In the genomic region with DNA sequence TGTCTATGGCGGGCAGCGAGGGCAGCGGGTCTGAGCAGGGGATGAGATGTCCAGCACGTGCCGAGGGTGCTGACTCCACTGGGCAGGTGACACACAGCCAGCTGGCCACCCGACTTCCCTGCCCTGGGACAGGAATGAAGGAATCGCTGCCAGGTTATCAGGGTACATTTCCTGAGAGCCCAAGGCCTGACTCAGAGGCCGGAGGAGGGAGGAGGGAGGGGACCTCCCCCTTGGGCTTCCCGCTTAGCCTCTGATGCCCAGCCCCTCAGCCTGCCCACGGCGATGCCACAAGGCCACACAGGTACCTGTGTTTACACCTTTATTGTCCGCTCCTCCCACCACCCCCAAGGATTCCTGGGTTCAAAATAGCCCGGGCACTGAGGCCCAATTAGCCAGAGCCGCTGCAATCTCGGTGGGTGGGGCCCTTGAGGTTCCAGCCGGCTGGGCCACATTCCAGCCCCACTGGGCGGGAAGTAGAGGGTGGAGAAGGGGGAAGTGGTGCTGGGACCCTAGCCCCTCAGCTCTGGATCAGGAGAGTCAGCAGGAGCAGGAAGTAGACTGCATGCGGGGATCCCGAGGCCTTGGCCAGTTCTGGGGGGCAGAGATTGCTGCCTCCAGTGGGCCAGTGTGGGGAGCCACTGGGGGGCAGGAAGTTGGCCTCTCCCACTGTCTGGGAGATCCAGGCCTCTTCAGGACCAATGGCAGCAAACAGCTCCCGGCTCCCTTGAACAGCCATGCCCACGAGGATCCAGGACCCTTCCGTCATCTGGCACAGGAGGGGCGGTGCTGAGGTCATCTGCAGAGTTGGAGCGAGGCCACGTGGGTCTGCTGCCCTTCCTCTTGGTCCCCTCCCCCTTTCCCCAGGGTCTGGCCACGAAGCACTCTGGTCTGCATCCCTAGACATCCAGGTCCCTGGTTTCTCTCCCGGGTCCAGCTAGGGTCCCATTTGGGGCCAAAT, we compare ENCODE assay signal across 9 cellular contexts. TPM values are rescaled to one million over a fixed set of nuclear protein-coding genes. Genes with fewer than 3 reads are reported as not detected.
DNase-seq lines count a peak whose midpoint lies in the region; ATAC-seq and TF ChIP-seq lines count a peak whose summit lies in the region.
"Had no signal": no experiment of that assay in that cellular context is flagged by ENCODE, and none has a peak within 500 bp of the region (broad histone marks: within the 10 kb centered on the region; RNA-seq: fewer than 3 reads in every experiment).

No MANE protein-coding gene starts in this region.

- H3K9ac ChIP-seq in SK-N-SH: no peak overlapping the region; the same call in 1 of the 2 replicates

- H3K27ac ChIP-seq in SK-N-SH (ENCODE audit: low read depth in 2 of 2, low read length in 1 of 2): no peak overlapping the region; a peak in 1 of 4 replicates
- peak overlapping the region in 7 of 10 donors; percentile 3 to 64 (median 37) for H3K27ac ChIP-seq in heart right ventricle

- H3K9me3 ChIP-seq in SK-N-SH: no peaks in the 10 kb centered on the region
- no peaks in the 10 kb centered on the region for H3K9me3 ChIP-seq in heart right ventricle
- H3K9me3 ChIP-seq: uterus had no signal

- POLR2A ChIA-PET in SK-N-SH (lab: Yijun Ruan, JAX): no interaction called here

- peaks cover 5% of the 10 kb centered on the region for H3F3A ChIP-seq in SK-N-SH (replicated peaks; ENCODE audit: insufficient read depth)

- H3K27me3 ChIP-seq in SK-N-SH (ENCODE audit: insufficient read depth) (no peaks in the 10 kb centered on the region), heart right ventricle (no peaks in the 10 kb centered on the region)
- H3K27me3 ChIP-seq: uterus had no signal

- no peaks in the 10 kb centered on the region for H4K20me1 ChIP-seq in SK-N-SH (ENCODE audit: insufficient read depth)

- H3K4me3 ChIP-seq in SK-N-SH (ENCODE audit: low read depth in 2 of 2, low read length in 1 of 2) (no peak overlapping the region), heart right ventricle (peak overlapping the region in 3 of 10 donors; percentile 11 to 26 (median 15))
- H3K4me3 ChIP-seq: uterus had no signal

- TF ChIP-seq RAD21 in SK-N-SH (IDR thresholded peaks at IDR 0.05; ENCODE audit: low read length): no peak

- intact Hi-C loops in heart right ventricle (cut with DNase I): loop anchor here in 2 of 10 donors (2.0 kb wide), 1 partner anchor 20 kb away; no protein-coding TSS in a partner anchor

- no peaks in the 10 kb centered on the region for H3K79me2 ChIP-seq in SK-N-SH (ENCODE audit: insufficient read depth)

- CTCF ChIA-PET in SK-N-SH (lab: Yijun Ruan, JAX): no interaction called here

- TF ChIP-seq CTCF in SK-N-SH (IDR thresholded peaks at IDR 0.05) (no peak), heart right ventricle (IDR thresholded peaks at IDR 0.05) (no peak)

- peaks cover 12 to 36% of the 10 kb centered on the region in 2 experiments; a peak in 2 of 4 replicates for H3K4me1 ChIP-seq in SK-N-SH (ENCODE audit: control insufficient read depth in 1 of 2, insufficient read depth in 2 of 2, low read depth in 1 of 2, low read length in 1 of 2)
- peaks cover 8 to 51% (median 36%) of the 10 kb centered on the region in 9 donors for H3K4me1 ChIP-seq in heart right ventricle

- H3K4me2 ChIP-seq in SK-N-SH: peak overlapping the region; percentile 46; the same call in 1 of the 2 replicates

- no peaks in the 10 kb centered on the region for H3K9me2 ChIP-seq in SK-N-SH

- 63% methylated on average over 19 of the region's 27 CpGs for WGBS in SK-N-SH (ENCODE audit: low lambda C conversion rate)
- WGBS in heart right ventricle, 2 donors: 38 to 42% methylated on average over 27 of the region's 27 CpGs

- no peak for TF ChIP-seq EP300 in SK-N-SH (IDR thresholded peaks at IDR 0.05; ENCODE audit: borderline replicate concordance in 1 of 2, low read depth in 1 of 2, low read length in 1 of 2)

- no peaks in the 10 kb centered on the region for H3K36me3 ChIP-seq in SK-N-SH (replicated peaks in 1 of 2; ENCODE audit: control insufficient read depth in 1 of 2, insufficient read depth in 2 of 2, low read length in 1 of 2)
- H3K36me3 ChIP-seq in heart right ventricle: no peaks in the 10 kb centered on the region
- H3K36me3 ChIP-seq: uterus had no signal

- peak overlapping the region; percentile 72; the same call in 1 of the 2 replicates for H2AFZ ChIP-seq in SK-N-SH (ENCODE audit: low read depth)

- ATAC-seq in heart right ventricle: peak in 1 of 8 donors; percentile 2

- DNase-seq in ELR (ENCODE audit: low read depth) (peak; percentile 86), SK-N-SH (peak; percentile 47), heart right ventricle (peak in 1 of 2 donors; percentile 43), pulmonary artery endothelial cell (ENCODE audit: low read depth, low spot score) (peak; percentile 44), NCI-H82 treated with DMSO at 0.1 percent for 48 hours (lab: John Stamatoyannopoulos, UW; ENCODE audit: unreplicated experiment) (no peak), NOMO-1 treated with dmso at 0.1 percent for 144 hours (lab: John Stamatoyannopoulos, UW; ENCODE audit: unreplicated experiment) (no peak), NCI-H187 treated with DMSO at 0.1 percent for 48 hours (lab: John Stamatoyannopoulos, UW) (no peak), OCI-M2 (lab: John Stamatoyannopoulos, UW; ENCODE audit: unreplicated experiment) (no peak)

TF ChIP-seq in SK-N-SH, 30 proteins besides CTCF, POLR2A, EP300 and RAD21 (continues in another document):
- TF ChIP-seq MAX (IDR thresholded peaks at IDR 0.05; ENCODE audit: low read depth) (peak; percentile 80), CHD2 (IDR thresholded peaks at IDR 0.05; ENCODE audit: low read length, partially characterized antibody) (no peak), TEAD4 (IDR thresholded peaks at IDR 0.05; ENCODE audit: borderline replicate concordance, insufficient read depth) (0 out of 2 replicates have a peak, but pooled peaks have one; percentile 23), YY1 (IDR thresholded peaks at IDR 0.05; ENCODE audit: low read depth) (no peak), FOXJ3 (CRISPR knock-in tag; IDR thresholded peaks at IDR 0.05) (no peak), ZBTB33 (IDR thresholded peaks at IDR 0.05; ENCODE audit: borderline replicate concordance, low read depth) (no peak)
- TF ChIP-seq, protein P1, sequence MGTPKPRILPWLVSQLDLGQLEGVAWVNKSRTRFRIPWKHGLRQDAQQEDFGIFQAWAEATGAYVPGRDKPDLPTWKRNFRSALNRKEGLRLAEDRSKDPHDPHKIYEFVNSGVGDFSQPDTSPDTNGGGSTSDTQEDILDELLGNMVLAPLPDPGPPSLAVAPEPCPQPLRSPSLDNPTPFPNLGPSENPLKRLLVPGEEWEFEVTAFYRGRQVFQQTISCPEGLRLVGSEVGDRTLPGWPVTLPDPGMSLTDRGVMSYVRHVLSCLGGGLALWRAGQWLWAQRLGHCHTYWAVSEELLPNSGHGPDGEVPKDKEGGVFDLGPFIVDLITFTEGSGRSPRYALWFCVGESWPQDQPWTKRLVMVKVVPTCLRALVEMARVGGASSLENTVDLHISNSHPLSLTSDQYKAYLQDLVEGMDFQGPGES (IDR thresholded peaks at IDR 0.05; ENCODE audit: low read depth, low read length): no peak

RNA-seq across cellular contexts. Expression of gene PRSS8, which starts 3.4 kb away (rescaled TPM):
- polyA plus RNA-seq in SK-N-SH (2012; rRNA removed) (0.05 and 0.07 TPM in 2 replicates), heart right ventricle (under 1 TPM in 1 of 2 donors, not detected in 1; 0.09 TPM)
- polyA plus RNA-seq in SK-N-SH (2012; cell fraction: cytosol; rRNA removed): 0.05 and 0.13 TPM in 2 replicates
- polyA plus RNA-seq in SK-N-SH (2012; cell fraction: nucleus; rRNA removed): 0.11 and 0.14 TPM in 2 replicates
- total RNA-seq in heart right ventricle (under 1 TPM in 4 of 10 donors, not detected in 6; 0.15 to 0.57 (median 0.25) TPM), pulmonary artery endothelial cell (not detected in 2 replicates)

RNA-seq across cellular contexts. Expression of gene PRSS36, which starts 11.0 kb away (rescaled TPM):
- polyA plus RNA-seq in SK-N-SH (2012; rRNA removed) (0.36 and 0.49 TPM in 2 replicates), heart right ventricle (1 to 10 TPM; 1.2 to 3.4 TPM)
- 0.10 and 0.12 TPM in 2 replicates for polyA plus RNA-seq in SK-N-SH (2012; cell fraction: cytosol; rRNA removed)
- 0.79 and 1.6 TPM in 2 replicates for polyA plus RNA-seq in SK-N-SH (2012; cell fraction: nucleus; rRNA removed)
- total RNA-seq in heart right ventricle (1 to 10 TPM in 6 of 10 donors, under 1 TPM in 4; 0.30 to 3.1 (median 1.3) TPM), pulmonary artery endothelial cell (0.40 and 0.49 TPM in 2 replicates)

RNA-seq across cellular contexts. Expression of gene KAT8, which starts 21.4 kb away (rescaled TPM):
- polyA plus RNA-seq in SK-N-SH (2012; rRNA removed) (51.8 and 52.0 TPM in 2 replicates), heart right ventricle (100 to 1,000 TPM in 1 of 2 donors, 10 to 100 TPM in 1; 56.3 to 107 TPM)
- polyA plus RNA-seq in SK-N-SH (2012; cell fraction: cytosol; rRNA removed): 36.2 and 44.6 TPM in 2 replicates
- 94.8 and 120 TPM in 2 replicates for polyA plus RNA-seq in SK-N-SH (2012; cell fraction: nucleus; rRNA removed)
- total RNA-seq in heart right ventricle (10 to 100 TPM; 51.9 to 79.9 (median 66.0) TPM), pulmonary artery endothelial cell (39.5 and 40.4 TPM in 2 replicates)

RNA-seq across cellular contexts. Expression of gene BCKDK, which starts 30.7 kb away (rescaled TPM):
- polyA plus RNA-seq in SK-N-SH (2012; rRNA removed) (57.9 and 73.2 TPM in 2 replicates), heart right ventricle (10 to 100 TPM; 26.1 to 57.2 TPM)
- polyA plus RNA-seq in SK-N-SH (2012; cell fraction: cytosol; rRNA removed): 30.1 and 46.9 TPM in 2 replicates
- 72.8 and 93.1 TPM in 2 replicates for polyA plus RNA-seq in SK-N-SH (2012; cell fraction: nucleus; rRNA removed)
- total RNA-seq in heart right ventricle (10 to 100 TPM; 62.8 to 90.9 (median 74.7) TPM), pulmonary artery endothelial cell (19.8 and 20.2 TPM in 2 replicates)

RNA-seq across cellular contexts. Expression of gene FUS, which starts 41.0 kb away (rescaled TPM):
- polyA plus RNA-seq in SK-N-SH (2012; rRNA removed) (298 and 429 TPM in 2 replicates), heart right ventricle (100 to 1,000 TPM; 116 to 240 TPM)
- 348 and 487 TPM in 2 replicates for polyA plus RNA-seq in SK-N-SH (2012; cell fraction: cytosol; rRNA removed)
- polyA plus RNA-seq in SK-N-SH (2012; cell fraction: nucleus; rRNA removed): 643 and 809 TPM in 2 replicates
- total RNA-seq in heart right ventricle (100 to 1,000 TPM; 127 to 174 (median 140) TPM), pulmonary artery endothelial cell (42.0 and 61.1 TPM in 2 replicates)

Comparison
In these comparisons a context has a peak if more than half of its experiments do, and no peak if none do; other contexts are left out.
1. DNase-seq: peak in ELR (single experiment), SK-N-SH (single experiment) and pulmonary artery endothelial cell (single experiment); none in NCI-H82 treated with DMSO at 0.1 percent for 48 hours (single experiment), NOMO-1 treated with dmso at 0.1 percent for 144 hours (single experiment), NCI-H187 treated with DMSO at 0.1 percent for 48 hours (single experiment) and OCI-M2 (single experiment).
2. H3K27ac ChIP-seq: peak in heart right ventricle (7 of 10); none in SK-N-SH (0 of 2).